In the genomic region with DNA sequence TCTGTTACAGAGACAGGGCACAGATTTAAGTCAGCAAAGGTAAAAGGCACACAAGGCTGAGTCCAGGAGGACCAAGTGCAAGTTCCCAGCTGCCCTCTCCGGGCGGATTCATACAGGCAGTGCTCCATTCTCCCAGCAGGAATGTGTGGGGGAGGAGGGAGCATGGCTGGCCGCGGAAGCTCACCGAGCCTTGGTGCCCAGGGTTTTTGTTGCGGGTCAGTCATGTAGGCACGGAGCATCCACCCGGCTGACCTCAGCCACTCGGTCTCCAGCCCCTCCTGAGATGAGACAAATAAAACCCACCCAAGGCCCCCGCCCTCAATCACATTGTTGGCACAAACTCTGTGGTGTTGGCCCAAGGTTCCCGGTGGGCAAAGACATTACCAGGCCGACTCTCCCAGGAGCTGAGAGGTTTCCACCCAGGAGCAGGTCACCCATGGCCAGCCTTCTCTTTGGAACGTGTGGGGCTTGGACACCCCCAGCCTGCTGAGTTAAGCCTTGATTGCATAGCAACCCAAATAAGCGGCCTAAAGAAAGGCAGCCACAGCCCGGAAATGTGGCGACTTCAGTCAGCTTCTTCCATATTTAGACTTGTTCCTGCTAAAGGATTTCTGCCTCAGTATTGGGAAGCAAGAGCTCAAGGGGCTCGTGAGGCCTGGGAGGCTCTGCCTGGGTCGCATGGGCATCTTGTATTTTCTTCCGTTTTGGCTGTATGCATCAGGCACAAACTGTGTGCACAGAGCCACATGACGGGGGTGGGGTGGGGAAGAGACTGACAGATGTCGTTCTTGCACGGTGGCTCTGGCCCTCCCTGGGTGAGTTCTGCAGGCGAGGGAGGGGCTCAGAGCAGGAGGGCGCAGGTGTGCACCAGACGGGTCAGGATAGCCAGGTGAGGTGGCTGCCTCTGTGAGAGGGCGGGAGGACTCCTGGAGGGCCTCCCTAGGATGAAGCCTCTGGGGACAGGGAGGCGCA, we compare ENCODE assay signal across 25 cellular contexts.
"Had no signal": no experiment of that assay in that cellular context is flagged by ENCODE, and none has a peak within 500 bp of the region (broad histone marks: within the 10 kb centered on the region; RNA-seq: fewer than 3 reads in every experiment).

No MANE protein-coding gene starts in this region.

- H3K4me1 Mint-ChIP-seq: activated CD4-positive, alpha-beta T cell treated with anti-CD3 and anti-CD28 coated beads, Interleukin-2, amount 10 ng/mL, durations not matched to agents 7 days and 5 days; activated CD8-positive, alpha-beta memory T cell treated with anti-CD3 and anti-CD28 coated beads, Interleukin-2, amount 10 ng/mL, durations not matched to agents 7 days and 5 days; activated naive CD4-positive, alpha-beta T cell treated with anti-CD3 and anti-CD28 coated beads, Interleukin-2, amount 50 U/mL, for 24 hours; immature natural killer cell; naive B cell; T-helper 17 cell had no signal

- H3K9me3 Mint-ChIP-seq: activated CD4-positive, alpha-beta T cell treated with anti-CD3 and anti-CD28 coated beads, Interleukin-2, amount 10 ng/mL, durations not matched to agents 7 days and 5 days; activated CD8-positive, alpha-beta T cell treated with anti-CD3 and anti-CD28 coated beads for 36 hours; activated naive CD4-positive, alpha-beta T cell treated with anti-CD3 and anti-CD28 coated beads, Interleukin-2, amount 50 U/mL, for 24 hours; immature natural killer cell had no signal

- H3K27me3 Mint-ChIP-seq: activated CD4-positive, alpha-beta T cell treated with anti-CD3 and anti-CD28 coated beads, Interleukin-2, amount 10 ng/mL, durations not matched to agents 7 days and 5 days; activated CD8-positive, alpha-beta memory T cell treated with anti-CD3 and anti-CD28 coated beads, Interleukin-2, amount 10 ng/mL, durations not matched to agents 7 days and 5 days; activated CD8-positive, alpha-beta T cell treated with anti-CD3 and anti-CD28 coated beads for 36 hours had no signal

- ATAC-seq: activated CD4-positive, CD25-positive, alpha-beta regulatory T cell treated with anti-CD3 and anti-CD28 coated beads, Interleukin-2, amount 50 U/mL, for 24 hours; activated CD8-positive, alpha-beta memory T cell treated with anti-CD3 and anti-CD28 coated beads, Interleukin-2, amount 10 ng/mL, durations not matched to agents 7 days and 5 days; activated CD8-positive, alpha-beta T cell treated with anti-CD3 and anti-CD28 coated beads for 36 hours; body of pancreas; pancreas; T-helper 17 cell had no signal

- H3K4me1 ChIP-seq: sigmoid colon, testis, uterus had no signal

- DNase-seq: activated CD4-positive, alpha-beta T cell treated with anti-CD3 and anti-CD28 coated beads, Interleukin-2, amount 10 ng/mL, durations not matched to agents 7 days and 5 days; activated CD8-positive, alpha-beta memory T cell treated with anti-CD3 and anti-CD28 coated beads, Interleukin-2, amount 10 ng/mL, durations not matched to agents 7 days and 5 days; activated CD8-positive, alpha-beta T cell treated with anti-CD3 and anti-CD28 coated beads for 36 hours; activated effector memory CD4-positive, alpha-beta T cell treated with anti-CD3 and anti-CD28 coated beads, Interleukin-2, amount 50 U/mL, for 16 hours; activated T-cell treated with anti-CD3 and anti-CD28 coated beads for 4 hours; anterior cingulate cortex; body of pancreas; effector CD4-positive, alpha-beta T cell; erythroblast; foreskin fibroblast; immature natural killer cell; naive B cell; stimulated activated CD4-positive, alpha-beta T cell treated with anti-CD3 and anti-CD28 coated beads, Interleukin-4, amount 100 ng/mL, for 1 hour; stimulated activated naive CD4-positive, alpha-beta T cell; SW 1271; T-helper 17 cell; testis; trophoblast cell; uterus had no signal

- H3K27me3 ChIP-seq: body of pancreas, cardiac muscle cell, pancreas, testis, uterus had no signal

- H3K27ac Mint-ChIP-seq: activated CD4-positive, alpha-beta T cell treated with anti-CD3 and anti-CD28 coated beads, Interleukin-2, amount 10 ng/mL, durations not matched to agents 7 days and 5 days; activated CD8-positive, alpha-beta memory T cell treated with anti-CD3 and anti-CD28 coated beads, Interleukin-2, amount 10 ng/mL, durations not matched to agents 7 days and 5 days; activated CD8-positive, alpha-beta T cell treated with anti-CD3 and anti-CD28 coated beads for 36 hours; activated naive CD4-positive, alpha-beta T cell treated with anti-CD3 and anti-CD28 coated beads, Interleukin-2, amount 50 U/mL, for 24 hours; immature natural killer cell; naive B cell; T-helper 17 cell had no signal

- H3K36me3 ChIP-seq: cardiac muscle cell, pancreas, sigmoid colon, uterus had no signal

- H3K9me3 ChIP-seq: body of pancreas, pancreas, sigmoid colon, testis, uterus had no signal

- H3K4me3 Mint-ChIP-seq: activated CD4-positive, alpha-beta T cell treated with anti-CD3 and anti-CD28 coated beads, Interleukin-2, amount 10 ng/mL, durations not matched to agents 7 days and 5 days; activated CD8-positive, alpha-beta memory T cell treated with anti-CD3 and anti-CD28 coated beads, Interleukin-2, amount 10 ng/mL, durations not matched to agents 7 days and 5 days; activated CD8-positive, alpha-beta T cell treated with anti-CD3 and anti-CD28 coated beads for 36 hours; activated naive CD4-positive, alpha-beta T cell treated with anti-CD3 and anti-CD28 coated beads, Interleukin-2, amount 50 U/mL, for 24 hours; immature natural killer cell; naive B cell; T-helper 17 cell had no signal

- H3K27ac ChIP-seq: body of pancreas, cardiac muscle cell, pancreas, sigmoid colon, testis, uterus had no signal

- H3K36me3 Mint-ChIP-seq: activated CD8-positive, alpha-beta memory T cell treated with anti-CD3 and anti-CD28 coated beads, Interleukin-2, amount 10 ng/mL, durations not matched to agents 7 days and 5 days; activated naive CD4-positive, alpha-beta T cell treated with anti-CD3 and anti-CD28 coated beads, Interleukin-2, amount 50 U/mL, for 24 hours; immature natural killer cell; naive B cell had no signal

- H3K4me3 ChIP-seq: body of pancreas, cardiac muscle cell, lung, pancreas, sigmoid colon, testis, uterus had no signal
